ENCODE assay signal across 11 cellular contexts in the genomic region with DNA sequence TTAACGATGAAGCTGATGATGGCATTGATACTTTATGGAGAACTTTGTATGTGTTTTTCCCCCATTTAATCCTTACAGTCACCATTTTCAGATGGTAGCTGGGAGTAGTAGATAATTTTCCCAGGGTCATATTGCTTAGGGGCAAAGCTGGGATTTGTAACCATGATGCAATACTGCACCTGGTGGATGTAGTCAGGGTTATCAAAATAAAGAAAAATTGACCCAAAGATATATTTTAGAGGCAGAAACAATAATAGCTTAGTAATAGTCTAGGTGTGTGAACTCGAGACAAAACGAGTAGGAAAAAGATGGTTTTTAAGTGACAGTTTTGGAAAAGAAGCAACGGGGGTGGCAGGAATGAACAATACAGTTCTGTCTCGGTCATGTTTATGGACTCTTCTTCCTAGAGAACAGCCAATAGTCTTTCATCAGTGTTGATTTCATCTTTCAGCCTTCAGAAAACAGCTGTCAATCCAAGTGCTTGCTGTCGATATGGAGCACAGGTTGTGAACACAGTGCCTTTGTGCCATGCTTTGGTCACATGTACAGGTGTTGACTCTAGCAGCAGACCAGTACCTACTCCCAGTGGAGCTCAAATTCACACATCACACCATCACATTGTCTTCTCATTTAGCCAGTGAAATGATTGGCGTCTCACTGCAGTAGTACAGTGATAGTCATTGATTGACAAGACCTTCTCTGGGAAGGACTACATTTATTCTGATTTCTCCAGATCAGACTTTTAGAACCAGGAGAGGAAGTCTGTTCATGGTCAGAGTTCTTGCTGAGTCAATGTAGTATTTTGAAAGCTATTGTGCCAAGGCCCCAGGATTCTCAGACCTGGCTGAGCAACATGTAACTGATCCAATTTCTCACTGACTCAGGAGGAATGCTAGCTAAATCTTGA.
DNase-seq lines count a peak whose midpoint lies in the region; ATAC-seq, FAIRE-seq and TF ChIP-seq lines count a peak whose summit lies in the region.
"Had no signal": no experiment of that assay in that cellular context is flagged by ENCODE, and none has a peak within 500 bp of the region (broad histone marks: within the 10 kb centered on the region; RNA-seq: fewer than 3 reads in every experiment).

No MANE protein-coding gene starts in this region.

- H3K4me3 ChIP-seq in PC-3 (ENCODE audit: low read length) = no peak overlapping the region
- H3K4me3 ChIP-seq in epithelial cell of esophagus (ENCODE audit: low read length) = no peak overlapping the region
- H3K4me3 ChIP-seq in pancreas = no peak overlapping the region
- H3K4me3 ChIP-seq in testis = no peak overlapping the region

- H3F3A ChIP-seq in PC-3 (ENCODE audit: low read length, unreplicated experiment) = no peaks in the 10 kb centered on the region

- no peak for TF ChIP-seq CTCF in PC-3 (conservative IDR thresholded peaks at IDR 0.05; ENCODE audit: low read depth, low read length)
- TF ChIP-seq CTCF in epithelial cell of esophagus (IDR thresholded peaks at IDR 0.05; ENCODE audit: insufficient read depth, low read depth, low read length, missing control alignments) = no peak
- TF ChIP-seq CTCF in pancreas (IDR thresholded peaks at IDR 0.05) = no peak
- TF ChIP-seq CTCF in testis (IDR thresholded peaks at IDR 0.05) = no peak
- no peak for TF ChIP-seq CTCF in GM20000 (IDR thresholded peaks at IDR 0.05; ENCODE audit: extremely low read depth, missing control alignments)

- H3K9me3 ChIP-seq in PC-3 (ENCODE audit: low read length) = no peaks in the 10 kb centered on the region
- H3K9me3 ChIP-seq in pancreas = no peaks in the 10 kb centered on the region
- H3K9me3 ChIP-seq in testis = no peaks in the 10 kb centered on the region

- no peaks in the 10 kb centered on the region for H4K20me1 ChIP-seq in PC-3 (ENCODE audit: low read length)

- no peak for TF ChIP-seq POLR2A in testis (IDR thresholded peaks at IDR 0.05)

- no peak overlapping the region for H2AFZ ChIP-seq in PC-3 (ENCODE audit: low read length)

- POLR2A ChIA-PET in PC-3 (lab: Charles Lee; ENCODE audit: unreplicated experiment) = no interaction called here

- H3K27me3 ChIP-seq in PC-3 (ENCODE audit: low read length) = no peaks in the 10 kb centered on the region
- no peaks in the 10 kb centered on the region for H3K27me3 ChIP-seq in pancreas
- no peaks in the 10 kb centered on the region for H3K27me3 ChIP-seq in testis

- FAIRE-seq in pancreas (lab: Jason Lieb, UNC) = no peak

- H3K9ac ChIP-seq in PC-3 (ENCODE audit: low read length) = no peak overlapping the region

- WGBS in pancreas, 2 donors = 92 to 96% methylated on average over 7 of the region's 7 CpGs
- WGBS in testis, 2 donors = 93% methylated on average over 7 of the region's 7 CpGs

- intact Hi-C loops in PC-3 (cut with micrococcal nuclease) = no loop called here
- intact Hi-C loops in pancreas (cut with DNase I) = no loop called here
- intact Hi-C loops in testis (cut with DNase I; ENCODE audit: low total_unique reads) = no loop called here
- intact Hi-C loops in head of caudate nucleus (cut with DNase I) = no loop called here

- H3K4me2 ChIP-seq in PC-3 (ENCODE audit: low read length) = no peak overlapping the region

- DNase-seq in ELR (ENCODE audit: low read depth) (peak; percentile 59), PC-3 (peak; percentile 18), epithelial cell of esophagus (ENCODE audit: low read depth) (peak; percentile 71), pancreas (no peak), testis (no peak), GM20000 (ENCODE audit: low spot score) (no peak), head of caudate nucleus (no peak), H4 (ENCODE audit: low spot score) (no peak)
- DNase-seq: activated T-cell treated with anti-CD3 and anti-CD28 coated beads, Interleukin-2, amount 50 U/mL, for 1 hour; naive B cell; NCI-H526 had no signal

- no peaks in the 10 kb centered on the region for H3K36me3 ChIP-seq in PC-3 (ENCODE audit: low read depth, low read length)
- no peaks in the 10 kb centered on the region for H3K36me3 ChIP-seq in pancreas
- no peaks in the 10 kb centered on the region for H3K36me3 ChIP-seq in testis (ENCODE audit: low read depth, missing control alignments)

- H3K79me2 ChIP-seq in PC-3 (ENCODE audit: low read length) = peaks cover 74% of the 10 kb centered on the region

- BruUV-seq in PC-3 (replicated peaks; lab: Mats Ljungman, UMichigan) = no TSS peak

- H3K4me1 ChIP-seq in PC-3 (ENCODE audit: insufficient read depth, low read length) = peaks cover 22% of the 10 kb centered on the region
- H3K4me1 ChIP-seq in pancreas = peaks cover 13 to 54% (median 27%) of the 10 kb centered on the region in 3 donors
- H3K4me1 ChIP-seq in testis = peaks cover 22% of the 10 kb centered on the region

- H3K27ac ChIP-seq in PC-3 (ENCODE audit: low read length) = no peak overlapping the region
- H3K27ac ChIP-seq in pancreas = peak overlapping the region in 1 of 4 donors; percentile 14
- no peak overlapping the region for H3K27ac ChIP-seq in testis

- ATAC-seq in PC-3 (no peak), pancreas (peak in 3 of 4 donors; percentile 17 to 43 (median 32))

- no peaks in the 10 kb centered on the region for H3K9me2 ChIP-seq in PC-3 (replicated peaks; ENCODE audit: low read length)

- CTCF ChIA-PET in PC-3 (lab: Charles Lee) = no interaction called here

Comparison
In these comparisons a context has a peak if more than half of its experiments do, and no peak if none do; other contexts are left out.
1. DNase-seq: peak in ELR (single experiment), PC-3 (single experiment) and epithelial cell of esophagus (single experiment); none in pancreas (0 of 6), testis (single experiment), GM20000 (single experiment), head of caudate nucleus (0 of 42) and H4 (single experiment).